Comparison of ENCODE assay signal across 21 cellular contexts in the genomic region with DNA sequence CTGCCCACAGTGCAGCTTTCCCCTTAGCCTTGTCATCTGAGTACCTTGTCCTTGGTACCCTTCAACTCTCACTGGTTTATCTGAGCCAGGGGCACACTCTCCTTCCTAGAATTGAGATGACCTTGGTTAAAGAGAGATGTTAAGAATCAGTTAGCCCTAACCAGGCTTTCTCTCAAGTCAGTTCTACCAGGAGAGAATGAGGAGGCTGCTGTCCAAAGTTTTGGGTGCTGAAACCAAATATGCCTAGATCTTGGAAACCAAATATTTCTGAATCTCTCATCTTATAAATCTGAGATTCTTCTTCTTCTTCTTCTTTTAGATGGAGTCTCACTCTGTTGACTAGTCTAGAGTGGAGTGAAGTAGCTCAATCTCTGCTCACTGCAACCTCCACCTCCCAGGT. TPM values are rescaled to one million over a fixed set of nuclear protein-coding genes. Genes with fewer than 3 reads are reported as not detected.
DNase-seq lines count a peak whose midpoint lies in the region; ATAC-seq, FAIRE-seq and TF ChIP-seq lines count a peak whose summit lies in the region.
"Had no signal": no experiment of that assay in that cellular context is flagged by ENCODE, and none has a peak within 500 bp of the region (broad histone marks: within the 10 kb centered on the region; RNA-seq: fewer than 3 reads in every experiment).

No MANE protein-coding gene starts in this region.

- TF ChIP-seq CTCF in AG10803 (conservative IDR thresholded peaks at IDR 0.05; ENCODE audit: low read length): no peak
- no peak for TF ChIP-seq CTCF in K562 (IDR thresholded peaks at IDR 0.05 in 2 of 3, conservative IDR thresholded peaks at IDR 0.05 in 1 of 3; ENCODE audit: insufficient read depth in 2 of 3, low read depth in 1 of 3, low read length in 3 of 3)

- intact Hi-C loops in K562 (cut with micrococcal nuclease): no loop called here

- TF ChIP-seq EP300 in Ishikawa (IDR thresholded peaks at IDR 0.05; ENCODE audit: borderline replicate concordance): no peak
- no peak for TF ChIP-seq EP300 in K562 (IDR thresholded peaks at IDR 0.05; ENCODE audit: low read length)

- in situ Hi-C loops in K562 (cut with MboI): no loop called here

- H4K20me1 ChIP-seq in K562 (replicated peaks; ENCODE audit: control insufficient read depth, insufficient read depth, low read length): no peaks in the 10 kb centered on the region

- CTCF ChIA-PET in K562 (lab: Yijun Ruan, JAX; ENCODE audit: low intra/inter-chr PET ratio): no interaction called here

- no peaks in the 10 kb centered on the region for H3K36me3 ChIP-seq in K562 (ENCODE audit: control insufficient read depth, insufficient read depth, low read length)
- H3K36me3 ChIP-seq: left ventricle myocardium inferior, ovary, uterus had no signal

- no peak overlapping the region for H3K27ac Mint-ChIP-seq in T-helper 2 cell treated with Interferon-gamma antibody and Interleukin-4, amounts not matched to agents 5 μg/mL and 100 μg/mL, for 36 hours
- H3K27ac Mint-ChIP-seq: activated naive CD8-positive, alpha-beta T cell treated with anti-CD3 and anti-CD28 coated beads, Interleukin-2, amount 10 ng/mL, durations not matched to agents 7 days and 5 days had no signal

- no peak for TF ChIP-seq POLR2A in K562 (conservative IDR thresholded peaks at IDR 0.05)

- TF ChIP-seq RAD21 in Ishikawa (IDR thresholded peaks at IDR 0.05; ENCODE audit: low read depth): no peak
- TF ChIP-seq RAD21 in K562 (CRISPR knock-in tag; conservative IDR thresholded peaks at IDR 0.05 in 1 of 2, IDR thresholded peaks at IDR 0.05 in 1 of 2): no peak

- no peak overlapping the region for H3K4me3 Mint-ChIP-seq in T-helper 2 cell treated with Interferon-gamma antibody and Interleukin-4, amounts not matched to agents 5 μg/mL and 100 μg/mL, for 36 hours
- H3K4me3 Mint-ChIP-seq: activated naive CD8-positive, alpha-beta T cell treated with anti-CD3 and anti-CD28 coated beads, Interleukin-2, amount 10 ng/mL, durations not matched to agents 7 days and 5 days had no signal

- FAIRE-seq in K562 (lab: Jason Lieb, UNC): no peak
- FAIRE-seq: frontal cortex, GM12891, RCC 7860 had no signal

- no peaks in the 10 kb centered on the region for H3K27me3 Mint-ChIP-seq in T-helper 2 cell treated with Interferon-gamma antibody and Interleukin-4, amounts not matched to agents 5 μg/mL and 100 μg/mL, for 36 hours (ENCODE audit: low read depth)

- H3K36me3 Mint-ChIP-seq in T-helper 2 cell treated with Interferon-gamma antibody and Interleukin-4, amounts not matched to agents 5 μg/mL and 100 μg/mL, for 36 hours (ENCODE audit: low read depth): no peaks in the 10 kb centered on the region
- H3K36me3 Mint-ChIP-seq: activated naive CD8-positive, alpha-beta T cell treated with anti-CD3 and anti-CD28 coated beads, Interleukin-2, amount 10 ng/mL, durations not matched to agents 7 days and 5 days had no signal

- H3K9me3 ChIP-seq in K562 (replicated peaks; ENCODE audit: control insufficient read depth, insufficient read depth, low read depth, low read length): no peaks in the 10 kb centered on the region
- H3K9me3 ChIP-seq: left ventricle myocardium inferior, ovary, uterus had no signal

- no peaks in the 10 kb centered on the region for H3K9me3 Mint-ChIP-seq in T-helper 2 cell treated with Interferon-gamma antibody and Interleukin-4, amounts not matched to agents 5 μg/mL and 100 μg/mL, for 36 hours
- H3K9me3 Mint-ChIP-seq: activated naive CD8-positive, alpha-beta T cell treated with anti-CD3 and anti-CD28 coated beads, Interleukin-2, amount 10 ng/mL, durations not matched to agents 7 days and 5 days had no signal

- no peak overlapping the region for H3K4me3 ChIP-seq in AG10803 (ENCODE audit: low read length)
- H3K4me3 ChIP-seq in K562: no peak overlapping the region
- H3K4me3 ChIP-seq: left ventricle myocardium inferior, ovary, uterus had no signal

- no peak for ATAC-seq in K562

- POLR2A ChIA-PET in K562 (lab: Yijun Ruan, JAX): no interaction called here

- no TSS peak for BruUV-seq in K562 (replicated peaks; lab: Mats Ljungman, UMichigan)

- H3K4me1 ChIP-seq in K562 (replicated peaks in 1 of 2; ENCODE audit: control insufficient read depth in 2 of 2, insufficient read depth in 2 of 2, low read length in 2 of 2): no peaks in the 10 kb centered on the region
- H3K4me1 ChIP-seq: left ventricle myocardium inferior, uterus had no signal

- no peaks in the 10 kb centered on the region for H3K4me1 Mint-ChIP-seq in T-helper 2 cell treated with Interferon-gamma antibody and Interleukin-4, amounts not matched to agents 5 μg/mL and 100 μg/mL, for 36 hours (ENCODE audit: low read depth)
- H3K4me1 Mint-ChIP-seq: activated naive CD8-positive, alpha-beta T cell treated with anti-CD3 and anti-CD28 coated beads, Interleukin-2, amount 10 ng/mL, durations not matched to agents 7 days and 5 days had no signal

- peak; percentile 4 for DNase-seq in AG10803 (ENCODE audit: low read depth)
- peak in 2 of 4 experiments; percentile 17 to 19 for DNase-seq in K562 (ENCODE audit: extremely low read depth in 1 of 4, low spot score in 3 of 4)
- peak; percentile 44 for DNase-seq in iPS-NIHi7 (ENCODE audit: extremely low spot score)
- no peak for DNase-seq in stimulated activated CD4-positive, alpha-beta T cell treated with anti-CD3 and anti-CD28 coated beads, Interleukin-2, amount 100 ng/mL, for 24 hours
- no peak for DNase-seq in epidermal melanocyte (ENCODE audit: insufficient read length, low spot score)
- DNase-seq in T-helper 2 cell treated with Interferon-gamma antibody and Interleukin-4, amounts not matched to agents 5 μg/mL and 100 μg/mL, for 36 hours (ENCODE audit: low spot score): no peak
- DNase-seq in stimulated activated CD4-positive, alpha-beta T cell treated with anti-CD3 and anti-CD28 coated beads, Interleukin-1b, Interleukin-23, amount 100 ng/mL, for 48 hours: no peak
- DNase-seq: activated CD4-positive, alpha-beta T cell treated with anti-CD3 and anti-CD28 coated beads, Interleukin-2, amount 50 U/mL, for 4 hours; activated naive CD8-positive, alpha-beta T cell treated with anti-CD3 and anti-CD28 coated beads, Interleukin-2, amount 10 ng/mL, durations not matched to agents 7 days and 5 days; COR-L47; effector memory CD4-positive, alpha-beta T cell; left ventricle myocardium inferior; NCI-H1105; NCI-H748 treated with DMSO at 0.1 percent for 48 hours; ovary; stimulated activated CD4-positive, alpha-beta T cell treated with anti-CD3 and anti-CD28 coated beads, Interleukin-2, amount 100 ng/mL, for 48 hours; uterus had no signal

- no peak overlapping the region for H3K9ac ChIP-seq in K562 (ENCODE audit: insufficient read depth in 1 of 2, low read depth in 2 of 2, low read length in 2 of 2)

- no peak overlapping the region for H3K27ac ChIP-seq in K562 (ENCODE audit: extremely low read depth, low read depth, low read length)
- H3K27ac ChIP-seq: left ventricle myocardium inferior, ovary, uterus had no signal

- H3K9me1 ChIP-seq in K562 (ENCODE audit: control insufficient read depth, insufficient read depth, low read length): no peaks in the 10 kb centered on the region

- H3K27me3 ChIP-seq in K562 (ENCODE audit: control insufficient read depth in 2 of 2, insufficient read depth in 2 of 2, low read length in 2 of 2): peaks cover 0 to 15% of the 10 kb centered on the region in 2 experiments; a peak in 3 of 5 replicates
- H3K27me3 ChIP-seq: ovary, uterus had no signal

- H2AFZ ChIP-seq in K562 (ENCODE audit: low read depth, low read length): no peak overlapping the region

- no peak overlapping the region for H3K4me2 ChIP-seq in K562 (ENCODE audit: insufficient read depth, low read length)

- no peaks in the 10 kb centered on the region for H3K79me2 ChIP-seq in K562 (ENCODE audit: control insufficient read depth, insufficient read depth, low read length)

TF ChIP-seq in Ishikawa, 13 proteins besides CTCF, POLR2A, EP300 and RAD21 (continues in another document):
- TF ChIP-seq, protein P1, sequence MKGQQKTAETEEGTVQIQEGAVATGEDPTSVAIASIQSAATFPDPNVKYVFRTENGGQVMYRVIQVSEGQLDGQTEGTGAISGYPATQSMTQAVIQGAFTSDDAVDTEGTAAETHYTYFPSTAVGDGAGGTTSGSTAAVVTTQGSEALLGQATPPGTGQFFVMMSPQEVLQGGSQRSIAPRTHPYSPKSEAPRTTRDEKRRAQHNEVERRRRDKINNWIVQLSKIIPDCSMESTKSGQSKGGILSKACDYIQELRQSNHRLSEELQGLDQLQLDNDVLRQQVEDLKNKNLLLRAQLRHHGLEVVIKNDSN (IDR thresholded peaks at IDR 0.05): no peak
- no peak for TF ChIP-seq TEAD4 (IDR thresholded peaks at IDR 0.05)

TF ChIP-seq in K562, 482 proteins besides CTCF, POLR2A, EP300 and RAD21 (continues in another document):
- TF ChIP-seq, protein P2, sequence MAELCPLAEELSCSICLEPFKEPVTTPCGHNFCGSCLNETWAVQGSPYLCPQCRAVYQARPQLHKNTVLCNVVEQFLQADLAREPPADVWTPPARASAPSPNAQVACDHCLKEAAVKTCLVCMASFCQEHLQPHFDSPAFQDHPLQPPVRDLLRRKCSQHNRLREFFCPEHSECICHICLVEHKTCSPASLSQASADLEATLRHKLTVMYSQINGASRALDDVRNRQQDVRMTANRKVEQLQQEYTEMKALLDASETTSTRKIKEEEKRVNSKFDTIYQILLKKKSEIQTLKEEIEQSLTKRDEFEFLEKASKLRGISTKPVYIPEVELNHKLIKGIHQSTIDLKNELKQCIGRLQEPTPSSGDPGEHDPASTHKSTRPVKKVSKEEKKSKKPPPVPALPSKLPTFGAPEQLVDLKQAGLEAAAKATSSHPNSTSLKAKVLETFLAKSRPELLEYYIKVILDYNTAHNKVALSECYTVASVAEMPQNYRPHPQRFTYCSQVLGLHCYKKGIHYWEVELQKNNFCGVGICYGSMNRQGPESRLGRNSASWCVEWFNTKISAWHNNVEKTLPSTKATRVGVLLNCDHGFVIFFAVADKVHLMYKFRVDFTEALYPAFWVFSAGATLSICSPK (IDR thresholded peaks at IDR 0.05; ENCODE audit: borderline replicate concordance): no peak

RNA-seq across cellular contexts. Expression of a gene that starts 12.0 kb away (rescaled TPM):
- not detected in 2 replicates for total RNA-seq in K562 (2011; cell fraction: chromatin; rRNA removed; ENCODE audit: low replicate concordance)
- total RNA-seq in K562 (2011; cell fraction: nucleolus; rRNA removed): not detected in 2 replicates
- total RNA-seq in K562 (2011; cell fraction: nucleoplasm; rRNA removed): not detected in 2 replicates
- total RNA-seq in K562 (2014; rRNA removed) (not detected in 2 replicates), K562 (2014; rRNA removed; fragmentation: Illumina TruSeq; extraction: Trizol) (not detected in 2 replicates), K562 (2015; rRNA removed; fragmentation: Illumina TruSeq; extraction: Trizol) (not detected in 2 replicates), K562 (2021) (not detected in 2 replicates)
- polyA plus RNA-seq in K562 (2011; rRNA removed) (not detected in 2 replicates), K562 (2014; fragmentation: Illumina TruSeq; extraction: Trizol) (not detected in 2 replicates), K562 (2014; fragmentation: Nextera tagmentation; extraction: Ambion mirVana) (under 1 TPM; 0.04 TPM), K562 (2014; rRNA removed) (not detected in 2 replicates)
- not detected in 2 replicates for polyA plus RNA-seq in K562 (2011; cell fraction: cytosol; rRNA removed)
- polyA plus RNA-seq in K562 (2011; cell fraction: nucleus; rRNA removed): not detected in 2 replicates
- 0.07 TPM in 2 replicates for polyA plus RNA-seq in K562 (2012)
- polyA minus RNA-seq in K562 (2011; rRNA and poly(A)+ RNA removed): not detected in 2 replicates
- not detected in 2 replicates for polyA minus RNA-seq in K562 (2011; cell fraction: cytosol; rRNA and poly(A)+ RNA removed)
- not detected in 2 replicates for polyA minus RNA-seq in K562 (2011; cell fraction: nucleus; rRNA and poly(A)+ RNA removed)
- total RNA-seq: activated naive CD8-positive, alpha-beta T cell treated with anti-CD3 and anti-CD28 coated beads, Interleukin-2, amount 10 ng/mL, durations not matched to agents 7 days and 5 days had no signal

Comparison
In these comparisons a context has a peak if more than half of its experiments do, and no peak if none do; other contexts are left out.
1. DNase-seq: peak in AG10803 (single experiment) and iPS-NIHi7 (single experiment); none in stimulated activated CD4-positive, alpha-beta T cell treated with anti-CD3 and anti-CD28 coated beads, Interleukin-2, amount 100 ng/mL, for 24 hours (0 of 2), epidermal melanocyte (single experiment), T-helper 2 cell treated with Interferon-gamma antibody and Interleukin-4, amounts not matched to agents 5 μg/mL and 100 μg/mL, for 36 hours (single experiment) and stimulated activated CD4-positive, alpha-beta T cell treated with anti-CD3 and anti-CD28 coated beads, Interleukin-1b, Interleukin-23, amount 100 ng/mL, for 48 hours (single experiment).